10 cellular contexts compared by ENCODE assay signal in the genomic region with DNA sequence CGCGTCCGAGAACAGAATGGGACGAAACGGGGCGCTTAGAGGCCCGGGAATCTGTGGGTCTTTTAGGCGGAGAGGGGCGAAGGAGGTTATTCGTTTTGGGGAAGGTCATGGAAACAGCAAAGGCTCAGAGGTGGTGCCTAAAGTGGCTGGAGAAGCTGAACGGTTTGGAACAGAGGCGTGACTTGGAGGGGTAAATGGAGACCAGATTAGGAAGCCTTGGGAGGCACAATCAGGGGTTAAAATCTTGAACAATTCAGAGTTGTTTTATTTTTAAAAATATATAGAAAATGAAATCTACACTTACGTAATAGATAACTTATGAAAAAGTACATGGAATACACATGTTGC. TPM values are rescaled to one million over a fixed set of nuclear protein-coding genes. Genes with fewer than 3 reads are reported as not detected.
DNase-seq lines count a peak whose midpoint lies in the region; ATAC-seq and TF ChIP-seq lines count a peak whose summit lies in the region.
"Had no signal": no experiment of that assay in that cellular context is flagged by ENCODE, and none has a peak within 500 bp of the region (broad histone marks: within the 10 kb centered on the region; RNA-seq: fewer than 3 reads in every experiment).

No MANE protein-coding gene starts in this region.

- TF ChIP-seq POLR2A in lower leg skin (IDR thresholded peaks at IDR 0.05): no peak

- no peaks in the 10 kb centered on the region for H3K36me3 Mint-ChIP-seq in central memory CD8-positive, alpha-beta T cell (ENCODE audit: insufficient read depth)

- no peaks in the 10 kb centered on the region for H3K9me3 Mint-ChIP-seq in central memory CD8-positive, alpha-beta T cell

- WGBS in lower leg skin, 2 donors: 1% methylated on average over 13 of the region's 13 CpGs

- CTCF ChIA-PET in GM10248 (lab: Yijun Ruan, JAX): interaction anchor here (4.4 to 5.7 kb wide), 2 partner anchors 12 to 146 kb away, joined by 17 to 47 read pairs; no protein-coding TSS in a partner anchor

- POLR2A ChIA-PET in GM10248 (lab: Yijun Ruan, JAX): no interaction called here

- H3K4me3 Mint-ChIP-seq in central memory CD8-positive, alpha-beta T cell: peak overlapping the region; percentile 79

- DNase-seq in NCI-H1092 treated with DMSO at 0.1 percent for 48 hours (lab: John Stamatoyannopoulos, UW) (peak; percentile 17), NCI-H1092 (lab: John Stamatoyannopoulos, UW) (no peak), lower leg skin (ENCODE audit: low spot score in 2 of 2) (no peak), substantia nigra (lab: John Stamatoyannopoulos, UW) (no peak), GM10248 (ENCODE audit: extremely low spot score) (no peak), HT-29 (ENCODE audit: low spot score) (no peak)
- no peak for DNase-seq in central memory CD8-positive, alpha-beta T cell (ENCODE audit: low spot score in 2 of 2)
- DNase-seq: dermis blood vessel endothelial cell had no signal

- H3K27ac ChIP-seq in substantia nigra (ENCODE audit: low read depth, low read length, poor library complexity, severe bottlenecking): peak overlapping the region; percentile 84
- H3K27ac ChIP-seq: 22Rv1 had no signal

- peak overlapping the region; percentile 85 for H3K27ac Mint-ChIP-seq in central memory CD8-positive, alpha-beta T cell (ENCODE audit: low read depth)

- no peaks in the 10 kb centered on the region for H3K27me3 Mint-ChIP-seq in central memory CD8-positive, alpha-beta T cell

- peaks cover 14% of the 10 kb centered on the region for H3K4me1 Mint-ChIP-seq in central memory CD8-positive, alpha-beta T cell

- intact Hi-C loops in lower leg skin (cut with DNase I; ENCODE audit: low total_unique reads): no loop called here

- TF ChIP-seq CTCF in lower leg skin (IDR thresholded peaks at IDR 0.05) (no peak), GM10248 (IDR thresholded peaks at IDR 0.05; ENCODE audit: control extremely low read depth, extremely low read depth, low read depth, missing control alignments) (no peak)

- peak overlapping the region; percentile 27 for H3K4me3 ChIP-seq in lower leg skin (ENCODE audit: low read depth, poor library complexity, severe bottlenecking)

- no peak for ATAC-seq in central memory CD8-positive, alpha-beta T cell (replicated peaks; ENCODE audit: extremely low read depth, poor library complexity, severe bottlenecking)
- no peak for ATAC-seq in HG03095 (IDR thresholded peaks at IDR 0.05; ENCODE audit: unreplicated experiment)

RNA-seq across cellular contexts. Expression of gene PLAAT5, which starts 0.2 kb away (rescaled TPM):
- 1 to 10 TPM in 3 of 4 donors, under 1 TPM in 1; 0.91 to 3.8 (median 1.2) TPM for total RNA-seq in lower leg skin
- total RNA-seq in HT-29 (2014; rRNA removed; shearing (Covaris generic)): 0.21 and 0.79 TPM in 2 replicates
- total RNA-seq: dermis blood vessel endothelial cell had no signal

RNA-seq across cellular contexts. Expression of gene LGALS12, which starts 14.7 kb away (rescaled TPM):
- 1 to 10 TPM in 1 of 4 donors, under 1 TPM in 2, not detected in 1; 0.17 to 2.5 (median 0.84) TPM for total RNA-seq in lower leg skin
- not detected in 2 replicates for total RNA-seq in HT-29 (2014; rRNA removed; shearing (Covaris generic))
- total RNA-seq: dermis blood vessel endothelial cell had no signal

RNA-seq across cellular contexts. Expression of gene PLAAT4, which starts 45.4 kb away (rescaled TPM):
- total RNA-seq in lower leg skin: 1 to 10 TPM; 2.2 to 8.3 (median 6.2) TPM
- 61.8 and 73.6 TPM in 2 replicates for total RNA-seq in HT-29 (2014; rRNA removed; shearing (Covaris generic))
